Comparison of ENCODE assay signal across 29 cellular contexts in the genomic region with DNA sequence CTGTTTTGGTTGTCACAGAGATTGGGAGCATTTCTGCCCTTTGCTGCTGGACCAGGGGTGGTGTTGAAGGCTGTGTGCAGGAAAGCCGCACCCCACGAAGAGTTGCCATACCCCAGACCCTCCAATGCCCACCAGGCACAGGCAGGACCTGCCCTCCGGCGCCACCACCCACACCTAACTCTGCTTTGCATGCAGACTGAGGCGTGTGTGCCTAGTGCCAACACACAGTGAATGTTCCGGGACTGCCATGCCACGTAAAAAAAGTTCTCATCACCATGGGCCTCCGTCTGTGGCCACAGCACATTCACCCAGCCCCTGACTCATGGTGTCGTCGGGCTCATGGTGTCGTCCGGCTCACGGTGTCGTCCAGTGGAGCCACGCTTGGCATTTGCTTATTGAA.
"Had no signal": no experiment of that assay in that cellular context is flagged by ENCODE, and none has a peak within 500 bp of the region (broad histone marks: within the 10 kb centered on the region; RNA-seq: fewer than 3 reads in every experiment).

No MANE protein-coding gene starts in this region.

- H3K36me3 Mint-ChIP-seq: immature natural killer cell; natural killer cell treated with Interleukin-12 subunit alpha and Interleukin-12 subunit beta and Interleukin-15 and Interleukin-18, amount 100 ng/mL, for 72 hours; stimulated activated naive B cell treated with anti-CD40 and anti-IgM and Interleukin-4, amounts not matched to agents 10 μg/mL and 1 μg/mL and 100 μg/mL, for 72 hours had no signal

- H3K9ac ChIP-seq: parathyroid adenoma had no signal

- H3K27me3 ChIP-seq: left lung, neutrophil, stomach, testis, thyroid gland, transverse colon, upper lobe of right lung, uterus had no signal

- H3K4me3 ChIP-seq: left lung, lower lobe of right lung, psoas muscle, skin epidermis, stomach, testis, thyroid gland, transverse colon, upper lobe of right lung, uterus had no signal

- H3K27ac ChIP-seq: left lung, lower lobe of right lung, neutrophil, parathyroid adenoma, psoas muscle, skin epidermis, stomach, testis, thyroid gland, transverse colon, upper lobe of right lung, uterus had no signal

- H3K27ac Mint-ChIP-seq: immature natural killer cell; naive B cell; natural killer cell treated with Interleukin-12 subunit alpha and Interleukin-12 subunit beta and Interleukin-15 and Interleukin-18, amount 100 ng/mL, for 72 hours; stimulated activated naive B cell treated with anti-CD40 and anti-IgM and Interleukin-4, amounts not matched to agents 10 μg/mL and 1 μg/mL and 100 μg/mL, for 72 hours had no signal

- H3K4me3 Mint-ChIP-seq: immature natural killer cell; naive B cell; natural killer cell treated with Interleukin-12 subunit alpha and Interleukin-12 subunit beta and Interleukin-15 and Interleukin-18, amount 100 ng/mL, for 72 hours; neural crest cell; stimulated activated naive B cell treated with anti-CD40 and anti-IgM and Interleukin-4, amounts not matched to agents 10 μg/mL and 1 μg/mL and 100 μg/mL, for 72 hours had no signal

- H3K4me1 Mint-ChIP-seq: immature natural killer cell; naive B cell; stimulated activated naive B cell treated with anti-CD40 and anti-IgM and Interleukin-4, amounts not matched to agents 10 μg/mL and 1 μg/mL and 100 μg/mL, for 72 hours had no signal

- ATAC-seq: left colon; left lung; lower lobe of right lung; natural killer cell treated with Interleukin-12 subunit alpha and Interleukin-12 subunit beta and Interleukin-15 and Interleukin-18, amount 100 ng/mL, for 72 hours; psoas muscle; sciatic nerve; stimulated activated naive B cell treated with anti-CD40 and anti-IgM and Interleukin-4, amounts not matched to agents 10 μg/mL and 1 μg/mL and 100 μg/mL, for 72 hours; stimulated activated naive CD8-positive, alpha-beta T cell treated with anti-CD3 and anti-CD28 coated beads, Interleukin-15, Interleukin-2, amounts not matched to agents 100 U/mL and 50 U/mL, for 24 hours; upper lobe of right lung had no signal

- H2AFZ ChIP-seq: parathyroid adenoma had no signal

- H3K9me3 ChIP-seq: left lung, lower lobe of right lung, neutrophil, psoas muscle, stomach, testis, thyroid gland, transverse colon, upper lobe of right lung, uterus had no signal

- DNase-seq: hypothalamus; immature natural killer cell; kidney; left colon; lower lobe of right lung; mammary epithelial cell; mesenchymal stem cell; naive B cell; occipital lobe; psoas muscle; stimulated activated CD4-positive, alpha-beta T cell treated with anti-CD3 and anti-CD28 coated beads, Interleukin-12 subunit alpha, Interleukin-12 subunit beta, amount 100 ng/mL, for 4 hours; stimulated activated CD4-positive, alpha-beta T cell treated with anti-CD3 and anti-CD28 coated beads, Interleukin-15, amount 100 ng/mL, for 24 hours; stimulated activated CD4-positive, alpha-beta T cell treated with anti-CD3 and anti-CD28 coated beads, Interleukin-2, amount 100 ng/mL, for 24 hours; stimulated activated CD4-positive, alpha-beta T cell treated with anti-CD3 and anti-CD28 coated beads, Interleukin-4, amount 100 ng/mL, for 1 hour; stimulated activated naive B cell treated with anti-CD40 and anti-IgM and Interleukin-4, amounts not matched to agents 10 μg/mL and 1 μg/mL and 100 μg/mL, for 72 hours; stimulated activated naive CD8-positive, alpha-beta T cell treated with anti-CD3 and anti-CD28 coated beads, Interleukin-15, Interleukin-2, amounts not matched to agents 100 U/mL and 50 U/mL, for 24 hours; stomach; testis; thyroid gland; transverse colon; upper lobe of right lung; uterus had no signal

- H3K4me1 ChIP-seq: left lung, lower lobe of right lung, parathyroid adenoma, psoas muscle, stomach, testis, transverse colon, upper lobe of right lung, uterus had no signal

- H3K9me3 Mint-ChIP-seq: immature natural killer cell; natural killer cell treated with Interleukin-12 subunit alpha and Interleukin-12 subunit beta and Interleukin-15 and Interleukin-18, amount 100 ng/mL, for 72 hours; neural crest cell; stimulated activated naive B cell treated with anti-CD40 and anti-IgM and Interleukin-4, amounts not matched to agents 10 μg/mL and 1 μg/mL and 100 μg/mL, for 72 hours had no signal

- H3K36me3 ChIP-seq: left lung, lower lobe of right lung, neutrophil, stomach, thyroid gland, transverse colon, upper lobe of right lung, uterus had no signal

- H3K79me2 ChIP-seq: parathyroid adenoma had no signal
